ENCODE assay signal across 9 cellular contexts in genomic region chr17:75238684-75239191, GRCh38.
DNase-seq lines count a peak whose midpoint lies in the region; ATAC-seq and TF ChIP-seq lines count a peak whose summit lies in the region.
"Had no signal": no experiment of that assay in that cellular context is flagged by ENCODE, and none has a peak within 500 bp of the region (broad histone marks: within the 10 kb centered on the region; RNA-seq: fewer than 3 reads in every experiment).

No MANE protein-coding gene starts in this region.

- DNase-seq in NCI-H2081 (lab: John Stamatoyannopoulos, UW) = peak; percentile 17 to 61
- DNase-seq in NCI-H2081 treated with DMSO at 0.1 percent for 48 hours (lab: John Stamatoyannopoulos, UW) = no peak
- peak; percentile 46 for DNase-seq in NCI-H1092 treated with DMSO at 0.1 percent for 48 hours (lab: John Stamatoyannopoulos, UW)
- peak; percentile 29 to 82 (median 43) for DNase-seq in T-helper 2 cell
- peak; percentile 33 for DNase-seq in astrocyte of the cerebellum (ENCODE audit: low read depth)
- peak; percentile 14 to 33 for DNase-seq in hippocampal formation (lab: John Stamatoyannopoulos, UW)
- peak in 2 of 3 donors; percentile 41 to 43 for DNase-seq in stimulated activated CD4-positive, alpha-beta T cell treated with anti-CD3 and anti-CD28 coated beads, Interleukin-12 subunit alpha, Interleukin-12 subunit beta, amount 100 ng/mL, for 48 hours (ENCODE audit: low read depth in 2 of 3, low spot score in 1 of 3)

- no peak overlapping the region for H3K4me3 ChIP-seq in astrocyte of the cerebellum (ENCODE audit: low read depth, low read length)
- H3K4me3 ChIP-seq: BLaER1 had no signal

- in situ Hi-C loops in astrocyte of the cerebellum (cut with HindIII; ENCODE audit: low sequenced_read_pairs) = no loop called here

- peak; percentile 93 for TF ChIP-seq CTCF in astrocyte of the cerebellum (IDR thresholded peaks at IDR 0.05; ENCODE audit: low read depth, low read length, missing control alignments)

- no peak for ATAC-seq in GM19455 (IDR thresholded peaks at IDR 0.05; ENCODE audit: unreplicated experiment)
